ENCODE assay signal across 1 cellular context in genomic region chr14:35292051-35292769, GRCh38.
A peak's percentile ranks its signal among the peaks of the same experiment; 100 is the strongest.
TF ChIP-seq lines count a peak whose summit lies in the region.

TSS of gene PSMA6 (plus strand) at chr14:35292382. CDS start at chr14:35292477, 95 bp downstream.

TF ChIP-seq in K562, 482 proteins besides CTCF, POLR2A, EP300 and RAD21 (continued from another document and continues in another):
- TF ChIP-seq ZNF518B (CRISPR knock-in tag; IDR thresholded peaks at IDR 0.05) (no peak), RBM25 (IDR thresholded peaks at IDR 0.05; ENCODE audit: low read depth, low read length, severe bottlenecking) (no peak), ZKSCAN8 (CRISPR knock-in tag; IDR thresholded peaks at IDR 0.05) (no peak), SP1 (CRISPR knock-in tag; IDR thresholded peaks at IDR 0.05) (peak; percentile 67; the same call in 1 of the 2 replicates), ZNF280A (IDR thresholded peaks at IDR 0.05; ENCODE audit: low read depth, partially characterized antibody) (no peak), COPS2 (conservative IDR thresholded peaks at IDR 0.05) (no peak), RERE (CRISPR knock-in tag; IDR thresholded peaks at IDR 0.05; ENCODE audit: borderline replicate concordance) (no peak), ZNF174 (CRISPR knock-in tag; IDR thresholded peaks at IDR 0.05) (no peak), ZNF76 (CRISPR knock-in tag; IDR thresholded peaks at IDR 0.05; ENCODE audit: borderline replicate concordance) (no peak), ZNF75A (CRISPR knock-in tag; IDR thresholded peaks at IDR 0.05) (no peak), VEZF1 (CRISPR knock-in tag; IDR thresholded peaks at IDR 0.05) (peak; percentile 87), FOXK2 (conservative IDR thresholded peaks at IDR 0.05 in 1 of 2, IDR thresholded peaks at IDR 0.05 in 1 of 2; ENCODE audit: low read depth in 2 of 2) (peak in 1 of 2 experiments; percentile 11; a peak in 2 of 4 replicates), RBM15 (IDR thresholded peaks at IDR 0.05; ENCODE audit: insufficient read depth, low read length) (no peak), THAP12 (CRISPR knock-in tag; IDR thresholded peaks at IDR 0.05) (0 out of 2 replicates have a peak, but pooled peaks have one; percentile 31), ZBTB12 (CRISPR knock-in tag; IDR thresholded peaks at IDR 0.05) (no peak), ARHGAP35 (IDR thresholded peaks at IDR 0.05; ENCODE audit: partially characterized antibody) (no peak), ARID4B (CRISPR knock-in tag; IDR thresholded peaks at IDR 0.05) (peak; percentile 61), RBM17 (IDR thresholded peaks at IDR 0.05; ENCODE audit: borderline replicate concordance, low read depth, low read length) (no peak), MYC (IDR thresholded peaks at IDR 0.05; ENCODE audit: low read depth, low read length) (peak; percentile 63), MYC (CRISPR knock-in tag; IDR thresholded peaks at IDR 0.05; ENCODE audit: borderline replicate concordance, low read depth) (no peak), ZBED1 (IDR thresholded peaks at IDR 0.05) (no peak), FOXP4 (CRISPR knock-in tag; IDR thresholded peaks at IDR 0.05; ENCODE audit: borderline replicate concordance) (no peak), ZBTB2 (IDR thresholded peaks at IDR 0.05) (no peak), DACH1 (IDR thresholded peaks at IDR 0.05; ENCODE audit: partially characterized antibody) (no peak)
